In genomic region chr19:3059653-3060052, GRCh38 we compare ENCODE assay signal across 12 cellular contexts. TPM values are rescaled to one million over a fixed set of nuclear protein-coding genes. Genes with fewer than 3 reads are reported as not detected.
DNase-seq lines count a peak whose midpoint lies in the region; ATAC-seq and TF ChIP-seq lines count a peak whose summit lies in the region.
"Had no signal": no experiment of that assay in that cellular context is flagged by ENCODE, and none has a peak within 500 bp of the region (broad histone marks: within the 10 kb centered on the region; RNA-seq: fewer than 3 reads in every experiment).

No MANE protein-coding gene starts in this region.

- H3K4me1 ChIP-seq in Panc1 (ENCODE audit: control insufficient read depth, insufficient read depth, low read length) (peaks cover 33% of the 10 kb centered on the region), sigmoid colon (peaks cover 4 to 74% (median 70%) of the 10 kb centered on the region in 4 donors)
- H3K4me1 ChIP-seq in effector memory CD4-positive, alpha-beta T cell (ENCODE audit: control insufficient read depth, insufficient read depth, low read length, poor library complexity, severe bottlenecking), result peaks cover 42% of the 10 kb centered on the region

- in situ Hi-C loops in Panc1 (cut with HindIII; ENCODE audit: low pct_unique_long_range_greater_than_20kb, low sequenced_read_pairs), result no loop called here

- BruUV-seq in Panc1 (replicated peaks; lab: Mats Ljungman, UMichigan), result TSS peak; percentile 87

- peak overlapping the region; percentile 71 for H3K27ac Mint-ChIP-seq in T-helper 2 cell treated with Interferon-gamma antibody and Interleukin-4, amounts not matched to agents 5 μg/mL and 100 μg/mL, for 36 hours

- peaks cover 47% of the 10 kb centered on the region for H3K36me3 Mint-ChIP-seq in T-helper 2 cell treated with Interferon-gamma antibody and Interleukin-4, amounts not matched to agents 5 μg/mL and 100 μg/mL, for 36 hours (ENCODE audit: low read depth)

- H3K27me3 Mint-ChIP-seq in T-helper 2 cell treated with Interferon-gamma antibody and Interleukin-4, amounts not matched to agents 5 μg/mL and 100 μg/mL, for 36 hours (ENCODE audit: low read depth), result no peaks in the 10 kb centered on the region

- TF ChIP-seq EP300 in sigmoid colon (IDR thresholded peaks at IDR 0.05), result no peak

- CTCF ChIA-PET in Panc1 (lab: Charles Lee), result no interaction called here

- peaks cover 26% of the 10 kb centered on the region for H3K4me1 Mint-ChIP-seq in T-helper 2 cell treated with Interferon-gamma antibody and Interleukin-4, amounts not matched to agents 5 μg/mL and 100 μg/mL, for 36 hours (ENCODE audit: low read depth)

- DNase-seq in T-helper 2 cell treated with Interferon-gamma antibody and Interleukin-4, amounts not matched to agents 5 μg/mL and 100 μg/mL, for 36 hours (ENCODE audit: low spot score), result no peak
- no peak for DNase-seq in T-helper 2 cell
- DNase-seq in Panc1 (ENCODE audit: low read depth, low spot score), result no peak
- DNase-seq in effector memory CD4-positive, alpha-beta T cell, result no peak
- DNase-seq in sigmoid colon, result no peak
- no peak for DNase-seq in activated effector memory CD4-positive, alpha-beta T cell treated with Interleukin-2 at 50 U/mL for 16 hours
- no peak for DNase-seq in germinal center (ENCODE audit: low spot score)
- DNase-seq: 8988T; activated CD4-positive, CD25-positive, alpha-beta regulatory T cell; amniotic stem cell; stimulated activated CD8-positive, alpha-beta memory T cell treated with anti-CD3 and anti-CD28 coated beads, Interleukin-4, amount 100 ng/mL, for 48 hours had no signal

- TF ChIP-seq CTCF in Panc1 (IDR thresholded peaks at IDR 0.05) (no peak), sigmoid colon (IDR thresholded peaks at IDR 0.05) (no peak)

- H3K27ac ChIP-seq in Panc1 (ENCODE audit: low read length) (no peak overlapping the region), sigmoid colon (peak overlapping the region; percentile 93 to 99 (median 96))
- H3K27ac ChIP-seq in effector memory CD4-positive, alpha-beta T cell (ENCODE audit: insufficient read depth, low read length, poor library complexity, severe bottlenecking), result peak overlapping the region; percentile 26

- H3K36me3 ChIP-seq in Panc1 (ENCODE audit: control insufficient read depth, insufficient read depth, low read length) (no peaks in the 10 kb centered on the region), sigmoid colon (peaks cover 17 to 47% (median 30%) of the 10 kb centered on the region in 4 donors)
- H3K36me3 ChIP-seq in effector memory CD4-positive, alpha-beta T cell (ENCODE audit: control insufficient read depth, insufficient read depth, low read length), result peaks cover 56% of the 10 kb centered on the region

- TF ChIP-seq POLR2A in sigmoid colon (IDR thresholded peaks at IDR 0.05), result no peak

- 89% methylated on average over 16 of the region's 16 CpGs for WGBS in sigmoid colon, 2 donors

- POLR2A ChIA-PET in Panc1 (lab: Charles Lee), result no interaction called here

- ATAC-seq in Panc1 (no peak), HG03097 (IDR thresholded peaks at IDR 0.05; ENCODE audit: low FRiP score, unreplicated experiment) (no peak)

- intact Hi-C loops in Panc1 (cut with micrococcal nuclease; ENCODE audit: unreplicated experiment), result no loop called here
- intact Hi-C loops in sigmoid colon (cut with DNase I), result no loop called here

- H3K9me3 Mint-ChIP-seq in T-helper 2 cell treated with Interferon-gamma antibody and Interleukin-4, amounts not matched to agents 5 μg/mL and 100 μg/mL, for 36 hours, result no peaks in the 10 kb centered on the region

- H3K27me3 ChIP-seq in Panc1 (ENCODE audit: control insufficient read depth, insufficient read depth, low read length) (no peaks in the 10 kb centered on the region), sigmoid colon (no peaks in the 10 kb centered on the region)
- H3K27me3 ChIP-seq in effector memory CD4-positive, alpha-beta T cell (replicated peaks; ENCODE audit: control insufficient read depth, insufficient read depth, low read length, poor library complexity, severe bottlenecking), result no peaks in the 10 kb centered on the region

- peak overlapping the region; percentile 95 for H3K4me3 Mint-ChIP-seq in T-helper 2 cell treated with Interferon-gamma antibody and Interleukin-4, amounts not matched to agents 5 μg/mL and 100 μg/mL, for 36 hours

- no peaks in the 10 kb centered on the region for H3K9me3 ChIP-seq in Panc1 (ENCODE audit: control insufficient read depth, insufficient read depth, low read depth, low read length)
- no peaks in the 10 kb centered on the region for H3K9me3 ChIP-seq in effector memory CD4-positive, alpha-beta T cell (ENCODE audit: control insufficient read depth, low read length)
- no peaks in the 10 kb centered on the region for H3K9me3 ChIP-seq in sigmoid colon

- H3K4me3 ChIP-seq in Panc1 (ENCODE audit: low read depth in 2 of 2, low read length in 2 of 2) (no peak overlapping the region), sigmoid colon (no peak overlapping the region)
- peak overlapping the region; percentile 2 for H3K4me3 ChIP-seq in effector memory CD4-positive, alpha-beta T cell (ENCODE audit: insufficient read depth, low read depth, low read length, poor library complexity, severe bottlenecking)

RNA-seq across cellular contexts. Expression of gene TLE5, which starts 2.6 kb away (rescaled TPM):
- 287 TPM for total RNA-seq in Panc1 (2021; ENCODE audit: unreplicated experiment)
- polyA plus RNA-seq in Panc1 (2012; ENCODE audit: insufficient read length), result 828 TPM
- 100 to 1,000 TPM; 581 to 711 (median 629) TPM for total RNA-seq in sigmoid colon
- polyA plus RNA-seq in sigmoid colon, result 100 to 1,000 TPM; 561 to 714 (median 581) TPM

RNA-seq across cellular contexts. Expression of gene TLE2, which starts 30.6 kb away (rescaled TPM):
- total RNA-seq in Panc1 (2021; ENCODE audit: unreplicated experiment) (6.2 TPM), sigmoid colon (10 to 100 TPM; 27.8 to 66.5 (median 47.3) TPM)
- 31.3 TPM for polyA plus RNA-seq in Panc1 (2012; ENCODE audit: insufficient read length)
- polyA plus RNA-seq in sigmoid colon, result 10 to 100 TPM; 10.9 to 20.9 (median 14.4) TPM

RNA-seq across cellular contexts. Expression of gene GNA11, which starts 34.5 kb away (rescaled TPM):
- total RNA-seq in Panc1 (2021; ENCODE audit: unreplicated experiment) (64.6 TPM), sigmoid colon (10 to 100 TPM; 43.2 to 52.5 (median 45.4) TPM)
- polyA plus RNA-seq in Panc1 (2012; ENCODE audit: insufficient read length), result 120 TPM
- 100 to 1,000 TPM in 2 of 3 donors, 10 to 100 TPM in 1; 90.1 to 151 (median 150) TPM for polyA plus RNA-seq in sigmoid colon
